17 cellular contexts compared by ENCODE assay signal in genomic region chr5:139245637-139246335, GRCh38. TPM values are rescaled to one million over a fixed set of nuclear protein-coding genes. Genes with fewer than 3 reads are reported as not detected.
DNase-seq lines count a peak whose midpoint lies in the region; ATAC-seq and TF ChIP-seq lines count a peak whose summit lies in the region.
"Had no signal": no experiment of that assay in that cellular context is flagged by ENCODE, and none has a peak within 500 bp of the region (broad histone marks: within the 10 kb centered on the region; RNA-seq: fewer than 3 reads in every experiment).

No MANE protein-coding gene starts in this region.

- H3K9ac ChIP-seq in endodermal cell (ENCODE audit: extremely low read depth, low read length, poor library complexity, severe bottlenecking) = no peak overlapping the region

- no peaks in the 10 kb centered on the region for H3K36me3 ChIP-seq in endodermal cell (ENCODE audit: control insufficient read depth, insufficient read depth, low read length)

- TF ChIP-seq CTCF in natural killer cell (IDR thresholded peaks at IDR 0.05) (no peak), endodermal cell (conservative IDR thresholded peaks at IDR 0.05) (no peak)

- H3K9me3 ChIP-seq in endodermal cell (ENCODE audit: control insufficient read depth, low read length) = no peaks in the 10 kb centered on the region

- DNase-seq in natural killer cell treated with Interleukin-12 subunit alpha and Interleukin-12 subunit beta and Interleukin-15 and Interleukin-18, amount 100 ng/mL, for 72 hours (ENCODE audit: low spot score) = no peak
- DNase-seq in natural killer cell (no peak), RKO (ENCODE audit: low spot score) (peak; percentile 42), endodermal cell (no peak), germinal center (ENCODE audit: low spot score) (no peak)
- DNase-seq: activated gamma-delta T cell treated with Interleukin-2 at 50 U/mL for 16 hours, cerebellar nuclear complex, Karpas-422, NCI-H1436 treated with DMSO at 0.1 percent for 48 hours, NCI-H510A treated with DMSO at 0.1 percent for 48 hours had no signal

- no peaks in the 10 kb centered on the region for H3K9me3 Mint-ChIP-seq in natural killer cell treated with Interleukin-12 subunit alpha and Interleukin-12 subunit beta and Interleukin-15 and Interleukin-18, amount 100 ng/mL, for 72 hours
- H3K9me3 Mint-ChIP-seq in natural killer cell (no peaks in the 10 kb centered on the region), endodermal cell (no peaks in the 10 kb centered on the region)
- H3K9me3 Mint-ChIP-seq in stimulated activated memory B cell treated with anti-CD40 and anti-IgM and Interleukin-4, amounts not matched to agents 10 μg/mL and 1 μg/mL and 100 μg/mL, for 72 hours = no peaks in the 10 kb centered on the region
- H3K9me3 Mint-ChIP-seq: stimulated activated naive B cell treated with anti-CD40 and anti-IgM and Interleukin-4, amounts not matched to agents 10 μg/mL and 1 μg/mL and 100 μg/mL, for 72 hours; T-helper 2 cell treated with Interferon-gamma antibody and Interleukin-4, amounts not matched to agents 5 μg/mL and 100 μg/mL, for 36 hours had no signal

- no peaks in the 10 kb centered on the region for H3K36me3 Mint-ChIP-seq in natural killer cell treated with Interleukin-12 subunit alpha and Interleukin-12 subunit beta and Interleukin-15 and Interleukin-18, amount 100 ng/mL, for 72 hours
- H3K36me3 Mint-ChIP-seq in natural killer cell = no peaks in the 10 kb centered on the region
- H3K36me3 Mint-ChIP-seq in endodermal cell (ENCODE audit: low read depth) = no peaks in the 10 kb centered on the region
- no peaks in the 10 kb centered on the region for H3K36me3 Mint-ChIP-seq in stimulated activated memory B cell treated with anti-CD40 and anti-IgM and Interleukin-4, amounts not matched to agents 10 μg/mL and 1 μg/mL and 100 μg/mL, for 72 hours
- H3K36me3 Mint-ChIP-seq: stimulated activated naive B cell treated with anti-CD40 and anti-IgM and Interleukin-4, amounts not matched to agents 10 μg/mL and 1 μg/mL and 100 μg/mL, for 72 hours had no signal

- ATAC-seq in natural killer cell treated with Interleukin-12 subunit alpha and Interleukin-12 subunit beta and Interleukin-15 and Interleukin-18, amount 100 ng/mL, for 72 hours = no peak
- ATAC-seq in natural killer cell (no peak), HG03378 (IDR thresholded peaks at IDR 0.05; ENCODE audit: unreplicated experiment) (no peak), HG03095 (IDR thresholded peaks at IDR 0.05; ENCODE audit: unreplicated experiment) (no peak)
- no peak for ATAC-seq in stimulated activated memory B cell treated with anti-CD40 and anti-IgM and Interleukin-4, amounts not matched to agents 10 μg/mL and 1 μg/mL and 100 μg/mL, for 72 hours
- ATAC-seq: Panc1 had no signal

- H3K4me3 Mint-ChIP-seq in natural killer cell treated with Interleukin-12 subunit alpha and Interleukin-12 subunit beta and Interleukin-15 and Interleukin-18, amount 100 ng/mL, for 72 hours = no peak overlapping the region
- H3K4me3 Mint-ChIP-seq in natural killer cell (no peak overlapping the region), endodermal cell (no peak overlapping the region)
- no peak overlapping the region for H3K4me3 Mint-ChIP-seq in stimulated activated memory B cell treated with anti-CD40 and anti-IgM and Interleukin-4, amounts not matched to agents 10 μg/mL and 1 μg/mL and 100 μg/mL, for 72 hours
- H3K4me3 Mint-ChIP-seq: stimulated activated naive B cell treated with anti-CD40 and anti-IgM and Interleukin-4, amounts not matched to agents 10 μg/mL and 1 μg/mL and 100 μg/mL, for 72 hours had no signal

- intact Hi-C loops in natural killer cell (cut with micrococcal nuclease) = no loop called here

- peaks cover 1 to 5% of the 10 kb centered on the region in 2 donors for H3K27me3 Mint-ChIP-seq in natural killer cell treated with Interleukin-12 subunit alpha and Interleukin-12 subunit beta and Interleukin-15 and Interleukin-18, amount 100 ng/mL, for 72 hours
- peaks cover 9 to 11% of the 10 kb centered on the region in 2 donors for H3K27me3 Mint-ChIP-seq in natural killer cell (ENCODE audit: low read depth in 2 of 2)
- H3K27me3 Mint-ChIP-seq in endodermal cell (ENCODE audit: insufficient read depth) = no peaks in the 10 kb centered on the region
- H3K27me3 Mint-ChIP-seq in stimulated activated memory B cell treated with anti-CD40 and anti-IgM and Interleukin-4, amounts not matched to agents 10 μg/mL and 1 μg/mL and 100 μg/mL, for 72 hours = peaks cover 9% of the 10 kb centered on the region

- H3K4me1 Mint-ChIP-seq in natural killer cell treated with Interleukin-12 subunit alpha and Interleukin-12 subunit beta and Interleukin-15 and Interleukin-18, amount 100 ng/mL, for 72 hours (ENCODE audit: low read depth in 2 of 2) = peaks cover 7 to 12% of the 10 kb centered on the region in 2 donors
- H3K4me1 Mint-ChIP-seq in natural killer cell (peaks cover 0 to 6% of the 10 kb centered on the region in 2 donors), endodermal cell (peaks cover 8% of the 10 kb centered on the region)
- H3K4me1 Mint-ChIP-seq in stimulated activated memory B cell treated with anti-CD40 and anti-IgM and Interleukin-4, amounts not matched to agents 10 μg/mL and 1 μg/mL and 100 μg/mL, for 72 hours = peaks cover 10% of the 10 kb centered on the region

- H3K27ac Mint-ChIP-seq in natural killer cell treated with Interleukin-12 subunit alpha and Interleukin-12 subunit beta and Interleukin-15 and Interleukin-18, amount 100 ng/mL, for 72 hours = peak overlapping the region; percentile 52 to 58
- H3K27ac Mint-ChIP-seq in natural killer cell = no peak overlapping the region
- peak overlapping the region; percentile 8 for H3K27ac Mint-ChIP-seq in endodermal cell
- H3K27ac Mint-ChIP-seq in stimulated activated memory B cell treated with anti-CD40 and anti-IgM and Interleukin-4, amounts not matched to agents 10 μg/mL and 1 μg/mL and 100 μg/mL, for 72 hours = peak overlapping the region; percentile 34
- H3K27ac Mint-ChIP-seq: T-helper 2 cell treated with Interferon-gamma antibody and Interleukin-4, amounts not matched to agents 5 μg/mL and 100 μg/mL, for 36 hours had no signal

- H3K27me3 ChIP-seq in endodermal cell (ENCODE audit: control insufficient read depth, insufficient read depth, low read length, poor library complexity, severe bottlenecking) = no peaks in the 10 kb centered on the region

- no peak overlapping the region for H3K27ac ChIP-seq in endodermal cell (ENCODE audit: low read depth, low read length)
- H3K27ac ChIP-seq: C4-2B had no signal

- no peak overlapping the region for H3K4me3 ChIP-seq in endodermal cell (ENCODE audit: low read length)

- H3K4me1 ChIP-seq in endodermal cell (ENCODE audit: control insufficient read depth, insufficient read depth, low read length) = no peaks in the 10 kb centered on the region

RNA-seq across cellular contexts. Expression of gene SIL1, which starts 47.6 kb away (rescaled TPM):
- total RNA-seq in natural killer cell treated with Interleukin-12 subunit alpha and Interleukin-12 subunit beta and Interleukin-15 and Interleukin-18, amount 100 ng/mL, for 72 hours = 10 to 100 TPM; 33.1 to 34.6 TPM
- total RNA-seq in natural killer cell (10 to 100 TPM; 16.9 to 22.5 (median 22.4) TPM), endodermal cell (10 to 100 TPM; 17.2 to 20.2 TPM)
- 17.0 TPM for polyA plus RNA-seq in endodermal cell (2013, experiment 1 of 2)
- 16.8 TPM for polyA plus RNA-seq in endodermal cell (2013, experiment 2 of 2)

RNA-seq across cellular contexts. Expression of gene MATR3, which starts 47.8 kb away (rescaled TPM):
- total RNA-seq in natural killer cell treated with Interleukin-12 subunit alpha and Interleukin-12 subunit beta and Interleukin-15 and Interleukin-18, amount 100 ng/mL, for 72 hours = 100 to 1,000 TPM; 206 to 229 TPM
- total RNA-seq in natural killer cell (100 to 1,000 TPM; 290 to 324 (median 297) TPM), endodermal cell (100 to 1,000 TPM; 250 to 279 TPM)
- 439 TPM for polyA plus RNA-seq in endodermal cell (2013, experiment 1 of 2)
- polyA plus RNA-seq in endodermal cell (2013, experiment 2 of 2) = 415 TPM

Comparison
In these comparisons a context has a peak if more than half of its experiments do, and no peak if none do; other contexts are left out.
1. H3K27ac Mint-ChIP-seq: peak in natural killer cell treated with Interleukin-12 subunit alpha and Interleukin-12 subunit beta and Interleukin-15 and Interleukin-18, amount 100 ng/mL, for 72 hours (2 of 2), endodermal cell (single experiment) and stimulated activated memory B cell treated with anti-CD40 and anti-IgM and Interleukin-4, amounts not matched to agents 10 μg/mL and 1 μg/mL and 100 μg/mL, for 72 hours (single experiment); none in natural killer cell (0 of 2).